9 cellular contexts compared by ENCODE assay signal in the genomic region with DNA sequence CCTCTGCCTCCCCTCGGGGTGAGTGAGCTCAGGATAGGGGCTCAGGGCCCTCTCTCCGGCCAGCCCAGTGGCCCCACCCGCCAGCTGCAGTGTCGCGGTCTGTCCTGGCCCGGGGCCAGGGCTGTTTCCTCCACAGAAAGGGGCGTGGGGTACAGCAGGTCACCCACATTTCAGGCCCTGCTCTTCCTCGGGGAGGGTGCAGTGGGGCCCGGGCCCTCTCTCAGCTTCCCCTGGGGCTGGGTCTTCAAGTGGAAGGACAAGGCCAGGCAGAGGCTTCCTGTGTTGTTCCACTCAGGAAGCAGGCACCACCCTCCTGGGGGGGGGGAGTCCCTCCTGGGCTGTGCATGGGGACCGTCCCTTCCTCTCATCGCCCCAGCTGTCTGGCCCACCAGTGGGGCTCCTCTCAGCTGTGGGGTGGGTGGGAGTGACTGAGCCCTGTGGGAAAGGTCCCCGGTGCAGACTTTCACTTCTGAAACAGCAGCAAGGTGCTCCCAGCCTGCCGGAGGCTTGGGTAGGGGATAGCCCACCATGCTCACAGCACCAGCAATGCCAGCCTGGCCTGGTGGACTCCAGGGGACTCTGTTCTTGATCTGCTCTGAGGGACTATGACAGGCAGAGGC. TPM values are rescaled to one million over a fixed set of nuclear protein-coding genes. Genes with fewer than 3 reads are reported as not detected.
DNase-seq lines count a peak whose midpoint lies in the region; ATAC-seq and FAIRE-seq lines count a peak whose summit lies in the region.
"Had no signal": no experiment of that assay in that cellular context is flagged by ENCODE, and none has a peak within 500 bp of the region (broad histone marks: within the 10 kb centered on the region; RNA-seq: fewer than 3 reads in every experiment).

No MANE protein-coding gene starts in this region.

- no peak for FAIRE-seq in HTR-8/SVneo (lab: Jason Lieb, UNC)

- H3K27ac ChIP-seq in CD4-positive, alpha-beta memory T cell (ENCODE audit: low read depth, low read length) = peak overlapping the region; percentile 93

- no peaks in the 10 kb centered on the region for H3K27me3 ChIP-seq in CD4-positive, alpha-beta memory T cell (ENCODE audit: insufficient read depth, low read length)

- peaks cover 74% of the 10 kb centered on the region for H3K4me1 ChIP-seq in CD4-positive, alpha-beta memory T cell (ENCODE audit: insufficient read depth, low read length)

- no peaks in the 10 kb centered on the region for H3K9me3 ChIP-seq in CD4-positive, alpha-beta memory T cell (ENCODE audit: control insufficient read depth in 1 of 2, low read length in 2 of 2)

- peak overlapping the region; percentile 4 to 58 for H3K4me3 ChIP-seq in CD4-positive, alpha-beta memory T cell (ENCODE audit: low read length in 2 of 2)

- peak overlapping the region; percentile 92 to 100 (median 98) for H3K27ac Mint-ChIP-seq in CD4-positive, alpha-beta memory T cell
- H3K27ac Mint-ChIP-seq in naive B cell = peak overlapping the region; percentile 74 to 99 (median 98)

- CTCF ChIA-PET in CD4-positive, alpha-beta memory T cell (lab: Charles Lee; ENCODE audit: partially characterized antibody) = interaction anchor here (1.5 to 12.3 kb wide), 4 partner anchors 8 to 27 kb away, joined by 3 to 163 read pairs (median 27); no protein-coding TSS in a partner anchor

- no peaks in the 10 kb centered on the region for H3K27me3 Mint-ChIP-seq in CD4-positive, alpha-beta memory T cell
- no peaks in the 10 kb centered on the region for H3K27me3 Mint-ChIP-seq in naive B cell

- DNase-seq in CD4-positive, alpha-beta memory T cell = peak; percentile 33 to 76 (median 43)
- DNase-seq in activated gamma-delta T cell treated with Interleukin-2 at 50 U/mL for 16 hours (peak; percentile 47), naive B cell (peak; percentile 81), NCI-H2171 (lab: John Stamatoyannopoulos, UW) (no peak), HTR-8/SVneo (ENCODE audit: insufficient read length, low spot score) (no peak), inferior parietal cortex (ENCODE audit: extremely low spot score) (no peak)

- POLR2A ChIA-PET in CD4-positive, alpha-beta memory T cell (lab: Charles Lee; ENCODE audit: partially characterized antibody) = interaction anchor here (1.0 to 12.5 kb wide), 10 partner anchors 10 to 419 kb away, joined by 4 to 230 read pairs (median 6); a partner anchor contains a TSS

- H3K9me3 Mint-ChIP-seq in CD4-positive, alpha-beta memory T cell = no peaks in the 10 kb centered on the region
- no peaks in the 10 kb centered on the region for H3K9me3 Mint-ChIP-seq in naive B cell

- H3K4me1 Mint-ChIP-seq in CD4-positive, alpha-beta memory T cell = peaks cover 32 to 83% (median 54%) of the 10 kb centered on the region in 4 donors
- peaks cover 64 to 87% (median 68%) of the 10 kb centered on the region in 3 donors for H3K4me1 Mint-ChIP-seq in naive B cell

- peaks cover 13 to 39% of the 10 kb centered on the region in 2 donors for H3K36me3 Mint-ChIP-seq in CD4-positive, alpha-beta memory T cell
- peaks cover 5 to 6% of the 10 kb centered on the region in 2 donors for H3K36me3 Mint-ChIP-seq in naive B cell

- peaks cover 6% of the 10 kb centered on the region for H3K36me3 ChIP-seq in CD4-positive, alpha-beta memory T cell (ENCODE audit: insufficient read depth, low read length)

- intact Hi-C loops in CD4-positive, alpha-beta memory T cell (cut with micrococcal nuclease) = no loop called here

- ATAC-seq in HG03354 (IDR thresholded peaks at IDR 0.05; ENCODE audit: poor library complexity, severe bottlenecking, unreplicated experiment) (peak; percentile 27), naive B cell (ENCODE audit: low read depth in 2 of 2) (peak; percentile 11 to 20), HG03565 (IDR thresholded peaks at IDR 0.05; ENCODE audit: unreplicated experiment) (no peak)

- peak overlapping the region; percentile 89 to 97 (median 95) for H3K4me3 Mint-ChIP-seq in CD4-positive, alpha-beta memory T cell
- H3K4me3 Mint-ChIP-seq in naive B cell = peak overlapping the region; percentile 83 to 99 (median 94)

RNA-seq across cellular contexts. Expression of a gene that starts 3.7 kb away (rescaled TPM):
- 10 to 100 TPM; 47.3 to 49.2 TPM for total RNA-seq in CD4-positive, alpha-beta memory T cell
- 10 to 100 TPM in 1 of 2 donors, 1 to 10 TPM in 1; 4.9 to 40.0 TPM for polyA plus RNA-seq in CD4-positive, alpha-beta memory T cell
- polyA plus RNA-seq in naive B cell (ENCODE audit: low read depth in 6 of 6) = 10 to 100 TPM in 4 of 6 donors, 1 to 10 TPM in 2; 8.2 to 33.0 (median 10.8) TPM
- total RNA-seq: SK-MEL-5 had no signal

RNA-seq across cellular contexts. Expression of a gene that starts 40.7 kb away (rescaled TPM):
- total RNA-seq in CD4-positive, alpha-beta memory T cell = 10 to 100 TPM; 17.1 to 19.0 TPM
- polyA plus RNA-seq in CD4-positive, alpha-beta memory T cell = 10 to 100 TPM; 18.7 to 20.9 TPM
- 10 to 100 TPM in 1 of 6 donors, 1 to 10 TPM in 5; 4.6 to 11.9 (median 6.7) TPM for polyA plus RNA-seq in naive B cell (ENCODE audit: low read depth in 6 of 6)

Comparison
In these comparisons a context has a peak if more than half of its experiments do, and no peak if none do; other contexts are left out.
1. DNase-seq: peak in CD4-positive, alpha-beta memory T cell (5 of 5), activated gamma-delta T cell treated with Interleukin-2 at 50 U/mL for 16 hours (single experiment) and naive B cell (single experiment); none in NCI-H2171 (single experiment), HTR-8/SVneo (single experiment) and inferior parietal cortex (single experiment).